In the genomic region with DNA sequence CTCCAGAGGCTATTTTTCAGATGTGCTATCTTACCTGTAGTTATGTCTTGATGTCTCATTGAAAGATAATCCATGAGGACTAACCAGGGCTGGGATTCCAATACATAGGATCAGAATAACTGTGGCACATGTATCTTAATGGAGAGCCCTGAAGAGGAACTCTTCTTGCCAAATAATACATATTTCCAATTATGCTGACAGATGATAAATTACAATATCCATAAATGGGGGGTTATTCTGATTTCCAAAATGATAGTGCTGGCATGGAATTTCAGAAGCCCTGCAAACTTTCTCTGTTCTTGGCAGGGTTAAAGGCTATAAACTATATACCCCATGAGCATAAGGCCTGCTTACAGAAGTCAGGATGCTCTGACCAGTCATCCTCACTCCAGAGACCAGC, we compare ENCODE assay signal across 23 cellular contexts.
"Had no signal": no experiment of that assay in that cellular context is flagged by ENCODE, and none has a peak within 500 bp of the region (broad histone marks: within the 10 kb centered on the region; RNA-seq: fewer than 3 reads in every experiment).

No MANE protein-coding gene starts in this region.

- H3K27ac Mint-ChIP-seq: nephron, progenitor cell of endocrine pancreas, type B pancreatic cell had no signal

- H3K9me3 Mint-ChIP-seq: memory B cell; stimulated activated effector memory CD8-positive, alpha-beta T cell treated with anti-CD3 and anti-CD28 coated beads, Interleukin-12 subunit alpha, Interleukin-12 subunit beta, amount 100 ng/mL, for 72 hours; type B pancreatic cell had no signal

- H3K27me3 Mint-ChIP-seq: memory B cell, progenitor cell of endocrine pancreas, type B pancreatic cell had no signal

- ATAC-seq: left cardiac atrium; lower lobe of right lung; pancreas; right cardiac atrium; stimulated activated effector memory CD8-positive, alpha-beta T cell treated with anti-CD3 and anti-CD28 coated beads, Interleukin-12 subunit alpha, Interleukin-12 subunit beta, amount 100 ng/mL, for 72 hours; stimulated activated naive CD8-positive, alpha-beta T cell treated with anti-CD3 and anti-CD28 coated beads, Interleukin-15, Interleukin-2, amounts not matched to agents 100 U/mL and 50 U/mL, for 24 hours had no signal

- H3K27ac ChIP-seq: hepatocyte, left ventricle myocardium inferior, lower lobe of right lung, pancreas, suprapubic skin, thyroid gland had no signal

- H3K36me3 ChIP-seq: lower lobe of right lung, pancreas, suprapubic skin, thyroid gland had no signal

- DNase-seq: dorsolateral prefrontal cortex; effector CD8-positive, alpha-beta T cell; foreskin melanocyte; head of caudate nucleus; kidney; left cardiac atrium; left ventricle myocardium inferior; lower lobe of right lung; occipital lobe; pancreas; right cardiac atrium; stimulated activated CD4-positive, alpha-beta T cell treated with anti-CD3 and anti-CD28 coated beads, Interleukin-4, amount 100 ng/mL, for 1 hour; stimulated activated CD8-positive, alpha-beta memory T cell treated with anti-CD3 and anti-CD28 coated beads, Interleukin-4, amount 100 ng/mL, for 48 hours; stimulated activated naive CD8-positive, alpha-beta T cell treated with anti-CD3 and anti-CD28 coated beads, Interleukin-15, Interleukin-2, amounts not matched to agents 100 U/mL and 50 U/mL, for 24 hours; thyroid gland had no signal

- H3K9me3 ChIP-seq: left ventricle myocardium inferior, lower lobe of right lung, pancreas, suprapubic skin, thyroid gland had no signal

- H3K4me3 Mint-ChIP-seq: memory B cell, mesothelial cell of epicardium, nephron, type B pancreatic cell had no signal
